Comparison of ENCODE assay signal across 8 cellular contexts in genomic region chr5:32444191-32444945, GRCh38. TPM values are rescaled to one million over a fixed set of nuclear protein-coding genes. Genes with fewer than 3 reads are reported as not detected.
DNase-seq lines count a peak whose midpoint lies in the region; ATAC-seq and TF ChIP-seq lines count a peak whose summit lies in the region.

Gene ZFR, minus strand, starts transcription at chr5:32444740. Its CDS starts 82 bp downstream, at chr5:32444658.

- peaks cover 50% of the 10 kb centered on the region for H3K79me2 ChIP-seq in MM.1S (ENCODE audit: low read length)
- peaks cover 42% of the 10 kb centered on the region for H3K79me2 ChIP-seq in neural cell (replicated peaks; ENCODE audit: insufficient read depth, low read length)

- peak within 1 kb of the TSS; percentile 78 for H2AFZ ChIP-seq in MM.1S (ENCODE audit: low read length)
- peak within 1 kb of the TSS; percentile 67 for H2AFZ ChIP-seq in neural cell (ENCODE audit: low read depth, low read length)

- peaks cover 5% of the 10 kb centered on the region; the same call in 1 of the 2 replicates for H3F3A ChIP-seq in MM.1S (ENCODE audit: insufficient read depth, low read length)
- peaks cover 6% of the 10 kb centered on the region for H3F3A ChIP-seq in neural cell (ENCODE audit: insufficient read depth, low read length, poor library complexity, severe bottlenecking)

- H3K36me3 ChIP-seq in ES-I3 (ENCODE audit: insufficient read depth, low read length), result no peaks in the 10 kb centered on the region
- no peaks in the 10 kb centered on the region for H3K36me3 ChIP-seq in MM.1S (replicated peaks; ENCODE audit: insufficient read depth, low read length)
- H3K36me3 ChIP-seq in neural cell (ENCODE audit: insufficient read depth, low read length), result peaks cover 2% of the 10 kb centered on the region

- no peaks in the 10 kb centered on the region for H3K9me3 Mint-ChIP-seq in stimulated activated naive CD8-positive, alpha-beta T cell treated with anti-CD3 and anti-CD28 coated beads, Interleukin-15, amount 100 ng/mL, for 72 hours

- ATAC-seq in stimulated activated naive CD8-positive, alpha-beta T cell treated with anti-CD3 and anti-CD28 coated beads, Interleukin-15, amount 100 ng/mL, for 72 hours, result peak; percentile 92

- H3K4me3 ChIP-seq in MM.1S (ENCODE audit: low read length) (peak within 1 kb of the TSS; percentile 91), neural cell (ENCODE audit: low read length) (peak within 1 kb of the TSS; percentile 89)

- H3K4me3 Mint-ChIP-seq in stimulated activated naive CD8-positive, alpha-beta T cell treated with anti-CD3 and anti-CD28 coated beads, Interleukin-15, amount 100 ng/mL, for 72 hours, result peak within 1 kb of the TSS; percentile 89 to 93

- no peaks in the 10 kb centered on the region for H3K27me3 Mint-ChIP-seq in stimulated activated naive CD8-positive, alpha-beta T cell treated with anti-CD3 and anti-CD28 coated beads, Interleukin-15, amount 100 ng/mL, for 72 hours

- TF ChIP-seq EP300 in neural cell (conservative IDR thresholded peaks at IDR 0.05; ENCODE audit: poor library complexity, severe bottlenecking), result peak; percentile 45

- peaks cover 7% of the 10 kb centered on the region for H3K27me3 ChIP-seq in MM.1S (replicated peaks; ENCODE audit: insufficient read depth, low read length)
- H3K27me3 ChIP-seq in neural cell (ENCODE audit: insufficient read depth, low read depth, low read length), result no peaks in the 10 kb centered on the region

- H3K9me3 ChIP-seq in ES-I3 (ENCODE audit: control insufficient read depth, insufficient read depth, low read length) (no peaks in the 10 kb centered on the region), MM.1S (replicated peaks; ENCODE audit: insufficient read depth, low read length) (no peaks in the 10 kb centered on the region), neural cell (ENCODE audit: low read length) (no peaks in the 10 kb centered on the region)

- H3K9ac ChIP-seq in ES-I3 (ENCODE audit: low read depth, low read length), result peak within 1 kb of the TSS; percentile 90
- H3K9ac ChIP-seq in MM.1S (ENCODE audit: low read length), result peak within 1 kb of the TSS; percentile 92
- peak within 1 kb of the TSS; percentile 88 for H3K9ac ChIP-seq in neural cell (ENCODE audit: low read length)

- TF ChIP-seq CTCF in MM.1S (IDR thresholded peaks at IDR 0.05; ENCODE audit: low read length) (no peak), neural cell (IDR thresholded peaks at IDR 0.05; ENCODE audit: poor library complexity, severe bottlenecking) (no peak)

- peak; percentile 39 for TF ChIP-seq RAD21 in neural cell (conservative IDR thresholded peaks at IDR 0.05)

- H3K27ac ChIP-seq in MM.1S (ENCODE audit: low read length), result peak within 1 kb of the TSS; percentile 54; the same call in 1 of the 2 replicates
- H3K27ac ChIP-seq in neural cell (ENCODE audit: low read length), result peak within 1 kb of the TSS; percentile 80

- H3K9me2 ChIP-seq in MM.1S (replicated peaks; ENCODE audit: insufficient read depth, low read length), result no peaks in the 10 kb centered on the region
- no peaks in the 10 kb centered on the region for H3K9me2 ChIP-seq in neural cell (ENCODE audit: insufficient read depth, low read length)

- H3K4me1 Mint-ChIP-seq in stimulated activated naive CD8-positive, alpha-beta T cell treated with anti-CD3 and anti-CD28 coated beads, Interleukin-15, amount 100 ng/mL, for 72 hours, result peaks cover 21% of the 10 kb centered on the region

- peaks cover 10% of the 10 kb centered on the region for H4K20me1 ChIP-seq in MM.1S (ENCODE audit: insufficient read depth, low read length)
- H4K20me1 ChIP-seq in neural cell (ENCODE audit: insufficient read depth), result no peaks in the 10 kb centered on the region

- H3K27ac Mint-ChIP-seq in stimulated activated naive CD8-positive, alpha-beta T cell treated with anti-CD3 and anti-CD28 coated beads, Interleukin-15, amount 100 ng/mL, for 72 hours, result peak within 1 kb of the TSS; percentile 96 to 99

- H3K4me2 ChIP-seq in MM.1S (ENCODE audit: low read depth, low read length), result peak within 1 kb of the TSS; percentile 100
- peak within 1 kb of the TSS; percentile 83 for H3K4me2 ChIP-seq in neural cell (ENCODE audit: low read length)

- H3K4me1 ChIP-seq in ES-I3 (ENCODE audit: insufficient read depth, low read length), result no peaks in the 10 kb centered on the region; the same call in 1 of the 2 replicates
- peaks cover 19% of the 10 kb centered on the region for H3K4me1 ChIP-seq in MM.1S (ENCODE audit: low read length)

- peak; percentile 84 for DNase-seq in HCEC 1CT
- DNase-seq in MM.1S, result peak; percentile 95
- DNase-seq in SHP77 treated with DMSO at 0.1 percent for 48 hours (lab: John Stamatoyannopoulos, UW), result peak; percentile 83
- peak; percentile 98 for DNase-seq in activated effector memory CD4-positive, alpha-beta T cell treated with anti-CD3 and anti-CD28 coated beads, Interleukin-2, amount 50 U/mL, for 16 hours
- DNase-seq in fibroblast of the conjunctiva (ENCODE audit: low read depth), result peak; percentile 86
- DNase-seq in stimulated activated naive CD8-positive, alpha-beta T cell treated with anti-CD3 and anti-CD28 coated beads, Interleukin-15, amount 100 ng/mL, for 72 hours, result peak; percentile 93 to 95

TF ChIP-seq in neural cell, 6 proteins besides CTCF, POLR2A, EP300 and RAD21:
- TF ChIP-seq EZH2 (IDR thresholded peaks at IDR 0.05; ENCODE audit: borderline replicate concordance, insufficient read depth, low read length, poor library complexity, severe bottlenecking), result no peak
- TF ChIP-seq MXI1 (conservative IDR thresholded peaks at IDR 0.05; ENCODE audit: poor library complexity, severe bottlenecking), result peak; percentile 85
- peak; percentile 65 for TF ChIP-seq TAF1 (IDR thresholded peaks at IDR 0.05; ENCODE audit: low read depth)
- peak; percentile 92 for TF ChIP-seq POLR2AphosphoS5 (IDR thresholded peaks at IDR 0.05)
- no peak for TF ChIP-seq REST (IDR thresholded peaks at IDR 0.05; ENCODE audit: borderline replicate concordance)

RNA-seq across cellular contexts. Expression of gene ZFR, which starts in this region (rescaled TPM):
- 115 and 141 TPM in 2 replicates for polyA plus RNA-seq in neural cell
- polyA minus RNA-seq in neural cell, result 181 and 192 TPM in 2 replicates

Comparison
In these comparisons a context has a peak if more than half of its experiments do, and no peak if none do; other contexts are left out.
1. Peak in every context shown above with its lines: DNase-seq, ATAC-seq, H3K4me3 ChIP-seq and H3K27ac ChIP-seq.